ENCODE assay signal across 13 cellular contexts in the genomic region with DNA sequence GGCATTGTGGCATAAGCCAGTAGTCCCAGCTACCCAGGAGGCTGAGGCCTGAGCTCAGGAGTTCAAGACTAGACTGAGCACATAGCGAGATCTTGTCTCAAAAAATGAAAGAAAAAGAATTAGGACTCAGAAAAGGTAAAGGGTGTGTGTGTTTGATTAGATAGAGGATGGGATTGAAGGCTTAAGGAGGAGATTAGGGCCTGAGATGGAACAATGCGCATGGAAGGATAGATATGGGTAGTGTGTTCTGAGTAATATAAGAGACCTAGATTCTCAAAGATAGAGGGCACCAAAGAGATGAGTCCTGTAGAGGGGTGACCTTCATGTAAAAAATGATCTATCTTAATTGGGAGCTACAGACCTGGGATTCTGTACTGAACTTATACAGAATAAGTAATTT. TPM values are rescaled to one million over a fixed set of nuclear protein-coding genes. Genes with fewer than 3 reads are reported as not detected.
DNase-seq lines count a peak whose midpoint lies in the region; ATAC-seq and TF ChIP-seq lines count a peak whose summit lies in the region.
"Had no signal": no experiment of that assay in that cellular context is flagged by ENCODE, and none has a peak within 500 bp of the region (broad histone marks: within the 10 kb centered on the region; RNA-seq: fewer than 3 reads in every experiment).

No MANE protein-coding gene starts in this region.

- in situ Hi-C loops in Panc1 (cut with HindIII; ENCODE audit: low pct_unique_long_range_greater_than_20kb, low sequenced_read_pairs) = no loop called here

- no TSS peak for BruUV-seq in Panc1 (replicated peaks; lab: Mats Ljungman, UMichigan)

- peak; percentile 17 for TF ChIP-seq POLR2A in erythroblast (IDR thresholded peaks at IDR 0.05; ENCODE audit: low read length)

- no peak for ATAC-seq in Panc1
- no peak for ATAC-seq in GM19395 (IDR thresholded peaks at IDR 0.05; ENCODE audit: unreplicated experiment)
- no peak for ATAC-seq in HG03469 (IDR thresholded peaks at IDR 0.05; ENCODE audit: unreplicated experiment)
- ATAC-seq: activated naive CD8-positive, alpha-beta T cell treated with anti-CD3 and anti-CD28 coated beads, Interleukin-2, amount 50 U/mL, for 24 hours had no signal

- intact Hi-C loops in Panc1 (cut with micrococcal nuclease; ENCODE audit: unreplicated experiment) = loop anchor here (5.0 to 10.0 kb wide), 2 partner anchors 68 to 156 kb away; partner anchors contain the start of gene PCF11

- H3K9me3 ChIP-seq in Panc1 (ENCODE audit: control insufficient read depth, insufficient read depth, low read depth, low read length) = no peaks in the 10 kb centered on the region

- CTCF ChIA-PET in Panc1 (lab: Charles Lee) = no interaction called here

- no peak overlapping the region for H3K4me3 ChIP-seq in Panc1 (ENCODE audit: low read depth in 2 of 2, low read length in 2 of 2)
- H3K4me3 ChIP-seq: coronary artery had no signal

- H3K27me3 ChIP-seq in Panc1 (ENCODE audit: control insufficient read depth, insufficient read depth, low read length) = no peaks in the 10 kb centered on the region

- TF ChIP-seq CTCF in C4-2B (conservative IDR thresholded peaks at IDR 0.05) (0 out of 2 replicates have a peak, but pooled peaks have one; percentile 3), GM12873 (IDR thresholded peaks at IDR 0.05; ENCODE audit: insufficient read depth, low read depth, low read length, missing control alignments) (peak; percentile 3), Panc1 (IDR thresholded peaks at IDR 0.05) (peak; percentile 33; the same call in 1 of the 2 replicates)

- H3K27ac ChIP-seq in C4-2B = no peak overlapping the region
- no peak overlapping the region for H3K27ac ChIP-seq in Panc1 (ENCODE audit: low read length)
- H3K27ac ChIP-seq: coronary artery had no signal

- no peak for DNase-seq in Panc1 (ENCODE audit: low read depth, low spot score)
- peak; percentile 42 to 85 for DNase-seq in erythroblast (lab: John Stamatoyannopoulos, UW)
- DNase-seq in NCI-H2196 (lab: John Stamatoyannopoulos, UW; ENCODE audit: unreplicated experiment) = no peak
- DNase-seq: activated naive CD8-positive, alpha-beta T cell treated with anti-CD3 and anti-CD28 coated beads, Interleukin-2, amount 50 U/mL, for 24 hours; mammary epithelial cell; NCI-H2171 treated with DMSO at 0.1 percent for 48 hours; occipital lobe; substantia nigra had no signal

- peaks cover 11% of the 10 kb centered on the region for H3K4me1 ChIP-seq in Panc1 (ENCODE audit: control insufficient read depth, insufficient read depth, low read length)

- H3K36me3 ChIP-seq in Panc1 (ENCODE audit: control insufficient read depth, insufficient read depth, low read length) = no peaks in the 10 kb centered on the region

- POLR2A ChIA-PET in Panc1 (lab: Charles Lee) = interaction anchor here (0.7 kb wide), 1 partner anchor 157 kb away, joined by 3 read pairs; no protein-coding TSS in a partner anchor

RNA-seq across cellular contexts. Expression of gene RAB30, which starts 17.3 kb away (rescaled TPM):
- total RNA-seq in Panc1 (2021; ENCODE audit: unreplicated experiment) = 19.0 TPM
- 12.3 TPM for polyA plus RNA-seq in Panc1 (2012; ENCODE audit: insufficient read length)

Comparison
In these comparisons a context has a peak if more than half of its experiments do, and no peak if none do; other contexts are left out.
1. DNase-seq: peak in erythroblast (2 of 2); none in Panc1 (single experiment) and NCI-H2196 (single experiment).
2. Peak in every context shown above with its lines, with median percentiles within 50 percentile points of each other: CTCF ChIP-seq.